23 cellular contexts compared by ENCODE assay signal in genomic region chr16:88083582-88083981, GRCh38.
DNase-seq lines count a peak whose midpoint lies in the region; ATAC-seq and TF ChIP-seq lines count a peak whose summit lies in the region.
"Had no signal": no experiment of that assay in that cellular context is flagged by ENCODE, and none has a peak within 500 bp of the region (broad histone marks: within the 10 kb centered on the region; RNA-seq: fewer than 3 reads in every experiment).

No MANE protein-coding gene starts in this region.

- H2BK12ac ChIP-seq in mesenchymal stem cell (ENCODE audit: low read length in 2 of 2): peak overlapping the region in 1 of 2 experiments; percentile 30

- no peak overlapping the region for H3K18ac ChIP-seq in mesenchymal stem cell (ENCODE audit: low read depth in 1 of 2, low read length in 2 of 2)

- 89% methylated on average over 9 of the region's 9 CpGs for WGBS in mesenchymal stem cell

- H3K4me1 Mint-ChIP-seq in activated T-helper 17 cell treated with anti-CD3 and anti-CD28 coated beads, Interleukin-2, amount 50 U/mL, for 72 hours: no peaks in the 10 kb centered on the region
- H3K4me1 Mint-ChIP-seq in stimulated activated memory B cell treated with anti-CD40 and anti-IgM and Interleukin-4, amounts not matched to agents 10 μg/mL and 1 μg/mL and 100 μg/mL, for 72 hours: peaks cover 13% of the 10 kb centered on the region
- H3K4me1 Mint-ChIP-seq: GM23338 had no signal

- DNase-seq in left cardiac atrium (peak; percentile 3), right atrium auricular region (ENCODE audit: low spot score) (no peak), mesenchymal stem cell (no peak), occipital lobe (lab: John Stamatoyannopoulos, UW) (no peak), RPMI8226 (no peak)
- DNase-seq in stimulated activated CD4-positive, alpha-beta T cell treated with anti-CD3 and anti-CD28 coated beads, Interleukin-15, amount 100 ng/mL, for 24 hours: no peak
- DNase-seq: BE2C; Calu3; CD8-positive, alpha-beta T cell; DMS53; EL; MM.1S; NCI-H1092; NCI-H1694; NCI-H510A; NCI-H748 treated with DMSO at 0.1 percent for 48 hours; NK-92 treated with Interleukin-12 subunit alpha and Interleukin-12 subunit beta, amount 100 ng/mL, for 24 hours; Peyer's patch; SHP77 had no signal

- no peaks in the 10 kb centered on the region for H3K27me3 Mint-ChIP-seq in activated T-helper 17 cell treated with anti-CD3 and anti-CD28 coated beads, Interleukin-2, amount 50 U/mL, for 72 hours
- H3K27me3 Mint-ChIP-seq in stimulated activated memory B cell treated with anti-CD40 and anti-IgM and Interleukin-4, amounts not matched to agents 10 μg/mL and 1 μg/mL and 100 μg/mL, for 72 hours: no peaks in the 10 kb centered on the region

- no peak overlapping the region for H3K4me3 Mint-ChIP-seq in activated T-helper 17 cell treated with anti-CD3 and anti-CD28 coated beads, Interleukin-2, amount 50 U/mL, for 72 hours
- H3K4me3 Mint-ChIP-seq in stimulated activated memory B cell treated with anti-CD40 and anti-IgM and Interleukin-4, amounts not matched to agents 10 μg/mL and 1 μg/mL and 100 μg/mL, for 72 hours: no peak overlapping the region
- H3K4me3 Mint-ChIP-seq: CD8-positive, alpha-beta T cell; GM23338 had no signal

- peaks cover 18% of the 10 kb centered on the region for H3K36me3 Mint-ChIP-seq in activated T-helper 17 cell treated with anti-CD3 and anti-CD28 coated beads, Interleukin-2, amount 50 U/mL, for 72 hours (ENCODE audit: low read depth)
- H3K36me3 Mint-ChIP-seq in stimulated activated memory B cell treated with anti-CD40 and anti-IgM and Interleukin-4, amounts not matched to agents 10 μg/mL and 1 μg/mL and 100 μg/mL, for 72 hours: peaks cover 27% of the 10 kb centered on the region

- peak overlapping the region; percentile 40 for H3K27ac Mint-ChIP-seq in activated T-helper 17 cell treated with anti-CD3 and anti-CD28 coated beads, Interleukin-2, amount 50 U/mL, for 72 hours
- peak overlapping the region; percentile 22 for H3K27ac Mint-ChIP-seq in stimulated activated memory B cell treated with anti-CD40 and anti-IgM and Interleukin-4, amounts not matched to agents 10 μg/mL and 1 μg/mL and 100 μg/mL, for 72 hours
- H3K27ac Mint-ChIP-seq: CD8-positive, alpha-beta T cell; GM23338 had no signal

- H2BK120ac ChIP-seq in mesenchymal stem cell (ENCODE audit: low read depth, low read length): no peak overlapping the region

- no peak overlapping the region for H2AK5ac ChIP-seq in mesenchymal stem cell (ENCODE audit: low read length, severe bottlenecking)

- peak overlapping the region in 1 of 2 experiments; percentile 46 for H3K4ac ChIP-seq in mesenchymal stem cell (ENCODE audit: low read depth in 1 of 2, low read length in 2 of 2)

- H4K8ac ChIP-seq in mesenchymal stem cell (ENCODE audit: low read length): peak overlapping the region; percentile 43

- H4K91ac ChIP-seq in mesenchymal stem cell (ENCODE audit: low read length): no peak overlapping the region

- no peak overlapping the region for H3K14ac ChIP-seq in mesenchymal stem cell (ENCODE audit: low read length in 2 of 2)

- H3K27me3 ChIP-seq in right atrium auricular region (no peaks in the 10 kb centered on the region), mesenchymal stem cell (ENCODE audit: control insufficient read depth in 1 of 2, insufficient read depth in 1 of 2, low read length in 2 of 2) (peaks cover 0 to 22% of the 10 kb centered on the region in 2 experiments)
- H3K27me3 ChIP-seq: BE2C, Peyer's patch had no signal

- no peaks in the 10 kb centered on the region for H3K9me3 Mint-ChIP-seq in activated T-helper 17 cell treated with anti-CD3 and anti-CD28 coated beads, Interleukin-2, amount 50 U/mL, for 72 hours
- H3K9me3 Mint-ChIP-seq in stimulated activated memory B cell treated with anti-CD40 and anti-IgM and Interleukin-4, amounts not matched to agents 10 μg/mL and 1 μg/mL and 100 μg/mL, for 72 hours: no peaks in the 10 kb centered on the region
- H3K9me3 Mint-ChIP-seq: CD8-positive, alpha-beta T cell had no signal

- H3K79me1 ChIP-seq in mesenchymal stem cell (replicated peaks; ENCODE audit: low read length, poor library complexity, severe bottlenecking): no peaks in the 10 kb centered on the region

- no peaks in the 10 kb centered on the region for H3K36me3 ChIP-seq in right atrium auricular region
- peaks cover 6 to 13% of the 10 kb centered on the region in 2 experiments for H3K36me3 ChIP-seq in mesenchymal stem cell (ENCODE audit: control insufficient read depth in 1 of 2, insufficient read depth in 2 of 2, low read depth in 1 of 2, low read length in 2 of 2)
- H3K36me3 ChIP-seq: BE2C had no signal

- peak overlapping the region; percentile 45 for H2BK15ac ChIP-seq in mesenchymal stem cell (ENCODE audit: low read depth, poor library complexity, severe bottlenecking)

- no peaks in the 10 kb centered on the region for H3K9me3 ChIP-seq in right atrium auricular region
- peaks cover 4% of the 10 kb centered on the region for H3K9me3 ChIP-seq in mesenchymal stem cell (ENCODE audit: control insufficient read depth, low read length)
- H3K9me3 ChIP-seq: BE2C, Peyer's patch had no signal

- no peak overlapping the region for H2BK5ac ChIP-seq in mesenchymal stem cell (ENCODE audit: low read depth, low read length, poor library complexity, severe bottlenecking)

- H3K27ac ChIP-seq in right atrium auricular region (no peak overlapping the region), mesenchymal stem cell (ENCODE audit: low read length, poor library complexity, severe bottlenecking) (no peak overlapping the region)
- H3K27ac ChIP-seq: Peyer's patch had no signal

- intact Hi-C loops in left cardiac atrium (cut with DNase I): no loop called here

- TF ChIP-seq CTCF in right atrium auricular region (IDR thresholded peaks at IDR 0.05): no peak

- no peak overlapping the region for H3K4me3 ChIP-seq in right atrium auricular region
- no peak overlapping the region for H3K4me3 ChIP-seq in mesenchymal stem cell (ENCODE audit: insufficient read depth in 1 of 2, low read depth in 1 of 2, low read length in 2 of 2)
- H3K4me3 ChIP-seq: GM12878, GM23338, Peyer's patch had no signal

- ATAC-seq in left cardiac atrium: no peak
- no peak for ATAC-seq in activated T-helper 17 cell treated with anti-CD3 and anti-CD28 coated beads, Interleukin-2, amount 50 U/mL, for 72 hours (replicated peaks)
- ATAC-seq in stimulated activated memory B cell treated with anti-CD40 and anti-IgM and Interleukin-4, amounts not matched to agents 10 μg/mL and 1 μg/mL and 100 μg/mL, for 72 hours: no peak
- ATAC-seq: CD8-positive, alpha-beta T cell; GM12878; GM23338 had no signal

- no peak overlapping the region for H3K23ac ChIP-seq in mesenchymal stem cell (ENCODE audit: low read length in 2 of 2)

- no peak overlapping the region for H3K4me2 ChIP-seq in mesenchymal stem cell (ENCODE audit: low read length, poor library complexity, severe bottlenecking)
- H3K4me2 ChIP-seq: GM23338 had no signal

- no peak overlapping the region for H2AFZ ChIP-seq in mesenchymal stem cell (ENCODE audit: low read depth, low read length)
- H2AFZ ChIP-seq: GM23338 had no signal

- no peak overlapping the region for H3K9ac ChIP-seq in mesenchymal stem cell (ENCODE audit: low read length)

- H3K4me1 ChIP-seq in right atrium auricular region (no peaks in the 10 kb centered on the region), mesenchymal stem cell (ENCODE audit: control insufficient read depth, insufficient read depth, low read depth, low read length) (no peaks in the 10 kb centered on the region)
- H3K4me1 ChIP-seq: BE2C, Peyer's patch had no signal
